ENCODE assay signal across 16 cellular contexts in genomic region chr1:226629210-226629895, GRCh38.
A peak's percentile ranks its signal among the peaks of the same experiment; 100 is the strongest.
DNase-seq lines count a peak whose midpoint lies in the region; ATAC-seq and TF ChIP-seq lines count a peak whose summit lies in the region.
"Had no signal": no experiment of that assay in that cellular context is flagged by ENCODE, and none has a peak within 500 bp of the region (broad histone marks: within the 10 kb centered on the region; RNA-seq: fewer than 3 reads in every experiment).

No MANE protein-coding gene starts in this region.

- H3K4me3 ChIP-seq in left lung (no peak overlapping the region), stomach smooth muscle (ENCODE audit: low read length in 2 of 2) (no peak overlapping the region)

- no peak for ATAC-seq in activated T-cell treated with anti-CD3 and anti-CD28 coated beads, Interleukin-2, amount 50 U/mL, for 72 hours (replicated peaks in 1 of 2)
- ATAC-seq in T-helper 17 cell (no peak), left lung (no peak), GM19351 (IDR thresholded peaks at IDR 0.05; ENCODE audit: unreplicated experiment) (no peak)

- H3K4me3 Mint-ChIP-seq in activated T-cell treated with anti-CD3 and anti-CD28 coated beads, Interleukin-2, amount 50 U/mL, for 72 hours, result no peak overlapping the region
- H3K4me3 Mint-ChIP-seq in T-helper 17 cell, result no peak overlapping the region
- H3K4me3 Mint-ChIP-seq: CD14-positive monocyte had no signal

- peaks cover 64% of the 10 kb centered on the region for H3K4me1 Mint-ChIP-seq in activated T-cell treated with anti-CD3 and anti-CD28 coated beads, Interleukin-2, amount 50 U/mL, for 72 hours (ENCODE audit: low read depth)
- peaks cover 24% of the 10 kb centered on the region for H3K4me1 Mint-ChIP-seq in T-helper 17 cell

- H3K9me3 Mint-ChIP-seq in activated T-cell treated with anti-CD3 and anti-CD28 coated beads, Interleukin-2, amount 50 U/mL, for 72 hours, result peaks cover 0 to 3% of the 10 kb centered on the region in 2 donors
- H3K9me3 Mint-ChIP-seq: activated T-helper 2 cell treated with anti-CD3 and anti-CD28 coated beads, Interferon-gamma antibody, Interleukin-2, Interleukin-4, amounts not matched to agents 10 μg/mL and 5 μg/mL and 100 μg/mL, durations not matched to agents 14 hours and 24 hours and 36 hours had no signal

- H3K27ac Mint-ChIP-seq in activated T-cell treated with anti-CD3 and anti-CD28 coated beads, Interleukin-2, amount 50 U/mL, for 72 hours, result peak overlapping the region; percentile 82
- H3K27ac Mint-ChIP-seq in T-helper 17 cell, result peak overlapping the region; percentile 11
- H3K27ac Mint-ChIP-seq: activated T-helper 2 cell treated with anti-CD3 and anti-CD28 coated beads, Interferon-gamma antibody, Interleukin-2, Interleukin-4, amounts not matched to agents 10 μg/mL and 5 μg/mL and 100 μg/mL, durations not matched to agents 14 hours and 24 hours and 36 hours had no signal

- DNase-seq in activated T-cell treated with anti-CD3 and anti-CD28 coated beads, Interleukin-2, amount 50 U/mL, for 72 hours, result no peak
- no peak for DNase-seq in activated T-cell treated with anti-CD3 and anti-CD28 coated beads, Interleukin-2, amount 50 U/mL, for 48 hours
- DNase-seq in T-helper 17 cell (peak in 2 of 3 donors; percentile 2 to 5), left lung (peak; percentile 26 to 74), dedifferentiated amniotic fluid mesenchymal stem cell (ENCODE audit: extremely low spot score) (no peak)
- no peak for DNase-seq in central memory CD4-positive, alpha-beta T cell
- DNase-seq: ACHN; activated CD4-positive, alpha-beta T cell treated with anti-CD3 and anti-CD28 coated beads, Interleukin-2, amount 50 U/mL, for 4 hours; KG1; NCI-H510A; stimulated activated CD4-positive, alpha-beta T cell treated with anti-CD3 and anti-CD28 coated beads, Interleukin-4, amount 100 ng/mL, for 24 hours had no signal

- intact Hi-C loops in left lung (cut with DNase I), result no loop called here

- H3K36me3 ChIP-seq in left lung (peaks cover 0 to 23% of the 10 kb centered on the region in 2 donors), stomach smooth muscle (ENCODE audit: control insufficient read depth in 2 of 2, insufficient read depth in 2 of 2, low read length in 2 of 2) (peaks cover 3 to 6% of the 10 kb centered on the region in 2 donors)

- no peaks in the 10 kb centered on the region for H3K27me3 Mint-ChIP-seq in activated T-cell treated with anti-CD3 and anti-CD28 coated beads, Interleukin-2, amount 50 U/mL, for 72 hours (ENCODE audit: low read depth)
- H3K27me3 Mint-ChIP-seq in T-helper 17 cell, result peaks cover 4% of the 10 kb centered on the region

- no peak for TF ChIP-seq CTCF in left lung (IDR thresholded peaks at IDR 0.05)

- H3K36me3 Mint-ChIP-seq in activated T-cell treated with anti-CD3 and anti-CD28 coated beads, Interleukin-2, amount 50 U/mL, for 72 hours (ENCODE audit: insufficient read depth in 2 of 2), result peaks cover 5 to 21% of the 10 kb centered on the region in 2 donors
- H3K36me3 Mint-ChIP-seq in T-helper 17 cell (ENCODE audit: low read depth), result peaks cover 9% of the 10 kb centered on the region

- H3K9me3 ChIP-seq in T-helper 17 cell (ENCODE audit: control insufficient read depth, low read length, poor library complexity, severe bottlenecking) (no peaks in the 10 kb centered on the region), left lung (no peaks in the 10 kb centered on the region), stomach smooth muscle (ENCODE audit: control insufficient read depth in 2 of 2, low read length in 2 of 2) (no peaks in the 10 kb centered on the region)

- no peak overlapping the region for H3K27ac ChIP-seq in left lung
- H3K27ac ChIP-seq in stomach smooth muscle (ENCODE audit: low read length), result peak overlapping the region; percentile 66
- H3K27ac ChIP-seq: RWPE1 had no signal

- H3K27me3 ChIP-seq in left lung, result no peaks in the 10 kb centered on the region
- H3K27me3 ChIP-seq in stomach smooth muscle (ENCODE audit: control insufficient read depth in 1 of 2, insufficient read depth in 2 of 2, low read length in 2 of 2), result no peaks in the 10 kb centered on the region

- H3K9ac ChIP-seq in stomach smooth muscle (ENCODE audit: low read length in 2 of 2), result no peak overlapping the region

- H3K4me1 ChIP-seq in left lung (peaks cover 0 to 15% of the 10 kb centered on the region in 2 donors), stomach smooth muscle (ENCODE audit: control insufficient read depth, insufficient read depth, low read length) (peaks cover 55% of the 10 kb centered on the region)

Comparison
In these comparisons a context has a peak if more than half of its experiments do, and no peak if none do; other contexts are left out.
1. DNase-seq: peak in T-helper 17 cell (2 of 3) and left lung (2 of 2); none in activated T-cell treated with anti-CD3 and anti-CD28 coated beads, Interleukin-2, amount 50 U/mL, for 72 hours (0 of 2), activated T-cell treated with anti-CD3 and anti-CD28 coated beads, Interleukin-2, amount 50 U/mL, for 48 hours (0 of 2), central memory CD4-positive, alpha-beta T cell (single experiment) and dedifferentiated amniotic fluid mesenchymal stem cell (single experiment).